Comparison of ENCODE assay signal across 8 cellular contexts in the genomic region with DNA sequence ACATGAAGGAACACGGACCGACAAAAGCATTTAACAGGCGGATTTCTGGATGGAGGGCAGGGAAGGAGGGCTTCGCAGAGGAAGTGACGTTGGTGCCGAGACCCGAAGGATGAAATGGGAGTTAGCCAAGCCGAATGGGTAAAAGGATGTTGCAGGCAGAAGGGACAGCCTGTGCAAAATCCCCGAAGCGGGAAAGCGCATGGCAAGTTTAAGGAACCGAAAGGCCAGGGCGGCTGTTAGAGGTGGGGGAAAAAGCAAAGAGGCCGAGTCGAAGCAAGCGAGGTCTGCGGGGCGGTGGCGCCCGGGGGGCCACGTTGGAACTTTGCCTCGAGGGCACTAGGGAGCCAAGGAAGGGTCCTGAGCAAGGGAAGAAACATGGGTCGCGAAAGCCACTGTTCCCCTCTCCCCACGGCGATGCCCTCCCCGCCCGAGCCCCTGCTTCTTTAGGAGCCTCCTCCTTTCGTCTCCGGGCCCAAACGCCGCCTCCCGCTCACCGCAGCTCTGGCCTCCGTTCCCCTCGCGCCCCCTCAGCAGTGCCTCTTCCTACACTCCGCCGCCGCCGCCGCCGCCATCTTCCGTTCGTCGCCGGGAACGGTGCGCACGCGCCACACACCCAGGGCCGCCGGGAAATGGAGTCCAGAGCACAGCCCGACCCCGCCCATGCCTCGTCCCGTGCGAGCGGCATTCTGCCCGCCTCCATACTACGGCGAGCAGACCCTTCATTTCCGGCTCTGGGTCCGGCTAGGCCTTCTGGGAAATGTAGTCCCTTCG. TPM values are rescaled to one million over a fixed set of nuclear protein-coding genes. Genes with fewer than 3 reads are reported as not detected.
DNase-seq lines count a peak whose midpoint lies in the region; ATAC-seq and TF ChIP-seq lines count a peak whose summit lies in the region.

Gene SYMPK (minus strand): TSS at position 584 of the 771 bp plus-strand sequence. CDS start 8,652 bp downstream, outside the sequence.

- ATAC-seq in GM19035 (IDR thresholded peaks at IDR 0.05; ENCODE audit: unreplicated experiment), result peak; percentile 92
- ATAC-seq in HG03354 (IDR thresholded peaks at IDR 0.05; ENCODE audit: poor library complexity, severe bottlenecking, unreplicated experiment), result peak; percentile 87

- peak; percentile 93 for DNase-seq in AG09319 (ENCODE audit: extremely low read depth, low read depth)
- peak; percentile 96 for DNase-seq in NCI-H460 (ENCODE audit: extremely low read depth, low read depth)
- peak; percentile 98 for DNase-seq in activated CD4-positive, CD25-positive, alpha-beta regulatory T cell treated with anti-CD3 and anti-CD28 coated beads, Interleukin-2, amount 50 U/mL, for 72 hours
- peak; percentile 94 to 96 for DNase-seq in cerebellar nuclear complex (lab: John Stamatoyannopoulos, UW)
- DNase-seq in islet precursor cell, result peak; percentile 100
- peak; percentile 97 to 99 (median 99) for DNase-seq in stimulated activated CD4-positive, alpha-beta T cell treated with anti-CD3 and anti-CD28 coated beads, Interleukin-12 subunit alpha, Interleukin-12 subunit beta, amount 100 ng/mL, for 48 hours (ENCODE audit: low read depth in 2 of 3, low spot score in 1 of 3)

- no peak for TF ChIP-seq CTCF in AG09319 (IDR thresholded peaks at IDR 0.05; ENCODE audit: low read depth, low read length)

RNA-seq across cellular contexts. Expression of gene SYMPK, which starts in this region (rescaled TPM):
- 26.6 and 27.8 TPM in 2 replicates for total RNA-seq in NCI-H460 (2014; rRNA removed; shearing (Covaris generic))
- polyA plus RNA-seq in NCI-H460 (2014; cell fraction: nucleus; rRNA removed), result 80.2 and 104 TPM in 2 replicates

Comparison
In these comparisons a context has a peak if more than half of its experiments do, and no peak if none do; other contexts are left out.
1. Peak in every context shown above with its lines: DNase-seq and ATAC-seq.